9 cellular contexts compared by ENCODE assay signal in genomic region chr9:127960410-127961165, GRCh38. TPM values are rescaled to one million over a fixed set of nuclear protein-coding genes. Genes with fewer than 3 reads are reported as not detected.
DNase-seq lines count a peak whose midpoint lies in the region; ATAC-seq, FAIRE-seq and TF ChIP-seq lines count a peak whose summit lies in the region.
"Had no signal": no experiment of that assay in that cellular context is flagged by ENCODE, and none has a peak within 500 bp of the region (broad histone marks: within the 10 kb centered on the region; RNA-seq: fewer than 3 reads in every experiment).

No MANE protein-coding gene starts in this region.

- no peak for TF ChIP-seq CTCF in kidney (IDR thresholded peaks at IDR 0.05; ENCODE audit: borderline replicate concordance, extremely low read depth, insufficient read depth)
- no peak for TF ChIP-seq CTCF in suprapubic skin (IDR thresholded peaks at IDR 0.05)

- ATAC-seq in activated CD4-positive, alpha-beta T cell treated with anti-CD3 and anti-CD28 coated beads for 36 hours = no peak

- 35% methylated on average over 5 of the region's 11 CpGs for WGBS in suprapubic skin

- peaks cover 24% of the 10 kb centered on the region for H3K36me3 Mint-ChIP-seq in activated CD4-positive, alpha-beta T cell treated with anti-CD3 and anti-CD28 coated beads for 36 hours (ENCODE audit: low read depth)
- peaks cover 34% of the 10 kb centered on the region for H3K36me3 Mint-ChIP-seq in activated T-helper 1 cell treated with anti-CD3 and anti-CD28 coated beads, Interleukin-12 subunit alpha, Interleukin-12 subunit beta, Interleukin-2, Interleukin-4 antibody, amounts not matched to agents 30 ng/mL and 10 ng/mL and 1 ng/mL, durations not matched to agents 14 hours and 24 hours and 36 hours (ENCODE audit: low read depth)

- no peak for FAIRE-seq in kidney (lab: Jason Lieb, UNC)

- TF ChIP-seq EP300 in suprapubic skin (IDR thresholded peaks at IDR 0.05) = no peak

- H3K4me1 ChIP-seq in kidney (ENCODE audit: control insufficient read depth in 1 of 2, insufficient read depth in 1 of 2, low read depth in 1 of 2, low read length in 2 of 2) = peaks cover 30 to 38% of the 10 kb centered on the region in 2 donors
- peaks cover 86% of the 10 kb centered on the region for H3K4me1 ChIP-seq in suprapubic skin

- H3K27me3 ChIP-seq in suprapubic skin = no peaks in the 10 kb centered on the region
- H3K27me3 ChIP-seq: BLaER1 treated with 17β-estradiol and CSF1 and Interleukin-3, amounts not matched to agents 10 nM and 100 nM had no signal

- intact Hi-C loops in activated CD4-positive, alpha-beta T cell treated with anti-CD3 and anti-CD28 coated beads for 36 hours (cut with DNase I, micrococcal nuclease) = no loop called here
- intact Hi-C loops in activated T-helper 1 cell treated with anti-CD3 and anti-CD28 coated beads, Interleukin-12 subunit alpha, Interleukin-12 subunit beta, Interleukin-2, Interleukin-4 antibody, amounts not matched to agents 30 ng/mL and 10 ng/mL and 1 ng/mL, durations not matched to agents 14 hours and 24 hours and 36 hours (cut with micrococcal nuclease) = no loop called here
- intact Hi-C loops in kidney (cut with DNase I) = no loop called here

- H3K4me3 Mint-ChIP-seq in activated CD4-positive, alpha-beta T cell treated with anti-CD3 and anti-CD28 coated beads for 36 hours = peak overlapping the region; percentile 5
- H3K4me3 Mint-ChIP-seq in activated T-helper 1 cell treated with anti-CD3 and anti-CD28 coated beads, Interleukin-12 subunit alpha, Interleukin-12 subunit beta, Interleukin-2, Interleukin-4 antibody, amounts not matched to agents 30 ng/mL and 10 ng/mL and 1 ng/mL, durations not matched to agents 14 hours and 24 hours and 36 hours = no peak overlapping the region

- H3K27ac Mint-ChIP-seq in activated CD4-positive, alpha-beta T cell treated with anti-CD3 and anti-CD28 coated beads for 36 hours = peak overlapping the region; percentile 98
- H3K27ac Mint-ChIP-seq in activated T-helper 1 cell treated with anti-CD3 and anti-CD28 coated beads, Interleukin-12 subunit alpha, Interleukin-12 subunit beta, Interleukin-2, Interleukin-4 antibody, amounts not matched to agents 30 ng/mL and 10 ng/mL and 1 ng/mL, durations not matched to agents 14 hours and 24 hours and 36 hours = peak overlapping the region; percentile 47

- POLR2A ChIA-PET in activated CD4-positive, alpha-beta T cell treated with anti-CD3 and anti-CD28 coated beads for 36 hours (lab: Charles Lee) = interaction anchor here (1.1 kb wide), 1 partner anchor 20 kb away, joined by 3 read pairs; the partner anchor contains the start of gene EEIG1

- H3K27ac ChIP-seq in kidney (ENCODE audit: low read depth in 2 of 2, low read length in 2 of 2) (peak overlapping the region; percentile 63 to 84), suprapubic skin (peak overlapping the region; percentile 85)
- H3K27ac ChIP-seq: BLaER1 treated with 17β-estradiol and CSF1 and Interleukin-3, amounts not matched to agents 10 nM and 100 nM had no signal

- CTCF ChIA-PET in activated CD4-positive, alpha-beta T cell treated with anti-CD3 and anti-CD28 coated beads for 36 hours (lab: Charles Lee) = interaction anchor here (1.0 to 2.1 kb wide), 5 partner anchors 17 to 157 kb away, joined by 3 to 16 read pairs (median 4); partner anchors contain the start of gene EEIG1

- H3K27me3 Mint-ChIP-seq in activated CD4-positive, alpha-beta T cell treated with anti-CD3 and anti-CD28 coated beads for 36 hours = no peaks in the 10 kb centered on the region
- no peaks in the 10 kb centered on the region for H3K27me3 Mint-ChIP-seq in activated T-helper 1 cell treated with anti-CD3 and anti-CD28 coated beads, Interleukin-12 subunit alpha, Interleukin-12 subunit beta, Interleukin-2, Interleukin-4 antibody, amounts not matched to agents 30 ng/mL and 10 ng/mL and 1 ng/mL, durations not matched to agents 14 hours and 24 hours and 36 hours (ENCODE audit: insufficient read depth)

- H3K9ac ChIP-seq in kidney (ENCODE audit: low read length in 2 of 2) = peak overlapping the region; percentile 27 to 39

- H3K9me3 Mint-ChIP-seq in activated CD4-positive, alpha-beta T cell treated with anti-CD3 and anti-CD28 coated beads for 36 hours (ENCODE audit: low read depth) = no peaks in the 10 kb centered on the region
- H3K9me3 Mint-ChIP-seq in activated T-helper 1 cell treated with anti-CD3 and anti-CD28 coated beads, Interleukin-12 subunit alpha, Interleukin-12 subunit beta, Interleukin-2, Interleukin-4 antibody, amounts not matched to agents 30 ng/mL and 10 ng/mL and 1 ng/mL, durations not matched to agents 14 hours and 24 hours and 36 hours = no peaks in the 10 kb centered on the region

- H3K36me3 ChIP-seq in kidney (ENCODE audit: control insufficient read depth in 1 of 2, insufficient read depth in 2 of 2, low read length in 2 of 2) = no peaks in the 10 kb centered on the region
- no peaks in the 10 kb centered on the region for H3K36me3 ChIP-seq in suprapubic skin
- H3K36me3 ChIP-seq: BLaER1 treated with 17β-estradiol and CSF1 and Interleukin-3, amounts not matched to agents 10 nM and 100 nM had no signal

- H3K4me3 ChIP-seq in kidney (ENCODE audit: low read length in 2 of 2) (no peak overlapping the region), suprapubic skin (no peak overlapping the region)
- H3K4me3 ChIP-seq: BLaER1 treated with 17β-estradiol and CSF1 and Interleukin-3, amounts not matched to agents 10 nM and 100 nM had no signal

- H3K9me3 ChIP-seq in kidney (ENCODE audit: control insufficient read depth in 1 of 2, low read length in 2 of 2) = no peaks in the 10 kb centered on the region
- H3K9me3 ChIP-seq in suprapubic skin = no peaks in the 10 kb centered on the region
- H3K9me3 ChIP-seq: BLaER1 treated with 17β-estradiol and CSF1 and Interleukin-3, amounts not matched to agents 10 nM and 100 nM had no signal

- TF ChIP-seq POLR2A in suprapubic skin (IDR thresholded peaks at IDR 0.05) = no peak

- H3K4me1 Mint-ChIP-seq in activated CD4-positive, alpha-beta T cell treated with anti-CD3 and anti-CD28 coated beads for 36 hours = peaks cover 94% of the 10 kb centered on the region
- peaks cover 74% of the 10 kb centered on the region for H3K4me1 Mint-ChIP-seq in activated T-helper 1 cell treated with anti-CD3 and anti-CD28 coated beads, Interleukin-12 subunit alpha, Interleukin-12 subunit beta, Interleukin-2, Interleukin-4 antibody, amounts not matched to agents 30 ng/mL and 10 ng/mL and 1 ng/mL, durations not matched to agents 14 hours and 24 hours and 36 hours (ENCODE audit: low read depth)

- DNase-seq in activated CD4-positive, alpha-beta T cell treated with anti-CD3 and anti-CD28 coated beads for 36 hours = peak; percentile 17
- DNase-seq in activated CD4-positive, alpha-beta T cell treated with anti-CD3 and anti-CD28 coated beads for 4 hours = no peak
- no peak for DNase-seq in activated T-helper 1 cell treated with anti-CD3 and anti-CD28 coated beads, Interleukin-12 subunit alpha, Interleukin-12 subunit beta, Interleukin-2, Interleukin-4 antibody, amounts not matched to agents 30 ng/mL and 10 ng/mL and 1 ng/mL, durations not matched to agents 14 hours and 24 hours and 36 hours (ENCODE audit: low spot score)
- DNase-seq in kidney = no peak
- DNase-seq in suprapubic skin (ENCODE audit: low spot score in 2 of 2) = no peak
- no peak for DNase-seq in SKM-1 (lab: John Stamatoyannopoulos, UW; ENCODE audit: unreplicated experiment)
- DNase-seq in UCSD-AML1 (lab: John Stamatoyannopoulos, UW; ENCODE audit: unreplicated experiment) = no peak
- DNase-seq in Ammon's horn (ENCODE audit: low spot score) = no peak

RNA-seq across cellular contexts. Expression of gene EEIG1, which starts 20.2 kb away (rescaled TPM):
- 10 to 100 TPM; 56.2 to 58.4 TPM for total RNA-seq in activated CD4-positive, alpha-beta T cell treated with anti-CD3 and anti-CD28 coated beads for 36 hours
- 39.8 and 43.4 TPM in 2 replicates for total RNA-seq in activated T-helper 1 cell treated with anti-CD3 and anti-CD28 coated beads, Interleukin-12 subunit alpha, Interleukin-12 subunit beta, Interleukin-2, Interleukin-4 antibody, amounts not matched to agents 30 ng/mL and 10 ng/mL and 1 ng/mL, durations not matched to agents 14 hours and 24 hours and 36 hours
- 75.9 TPM for total RNA-seq in kidney
- polyA plus RNA-seq in kidney (ENCODE audit: insufficient read depth, low read depth, low replicate concordance) = 34.3 TPM
- 10 to 100 TPM; 43.1 to 85.8 (median 59.5) TPM for total RNA-seq in suprapubic skin

RNA-seq across cellular contexts. Expression of gene DPM2, which starts 22.9 kb away (rescaled TPM):
- total RNA-seq in activated CD4-positive, alpha-beta T cell treated with anti-CD3 and anti-CD28 coated beads for 36 hours = 10 to 100 TPM; 44.1 to 46.6 TPM
- total RNA-seq in activated T-helper 1 cell treated with anti-CD3 and anti-CD28 coated beads, Interleukin-12 subunit alpha, Interleukin-12 subunit beta, Interleukin-2, Interleukin-4 antibody, amounts not matched to agents 30 ng/mL and 10 ng/mL and 1 ng/mL, durations not matched to agents 14 hours and 24 hours and 36 hours = 62.6 and 70.2 TPM in 2 replicates
- total RNA-seq in kidney = 42.8 TPM
- polyA plus RNA-seq in kidney (ENCODE audit: insufficient read depth, low read depth, low replicate concordance) = 70.0 TPM
- total RNA-seq in suprapubic skin = 10 to 100 TPM; 19.4 to 39.7 (median 30.6) TPM

RNA-seq across cellular contexts. Expression of gene PIP5KL1, which starts 30.0 kb away (rescaled TPM):
- total RNA-seq in activated CD4-positive, alpha-beta T cell treated with anti-CD3 and anti-CD28 coated beads for 36 hours = 1 to 10 TPM; 1.9 to 2.8 TPM
- total RNA-seq in activated T-helper 1 cell treated with anti-CD3 and anti-CD28 coated beads, Interleukin-12 subunit alpha, Interleukin-12 subunit beta, Interleukin-2, Interleukin-4 antibody, amounts not matched to agents 30 ng/mL and 10 ng/mL and 1 ng/mL, durations not matched to agents 14 hours and 24 hours and 36 hours = 1.1 and 1.2 TPM in 2 replicates
- total RNA-seq in kidney (3.0 TPM), suprapubic skin (10 to 100 TPM in 1 of 4 donors, 1 to 10 TPM in 3; 5.8 to 14.7 (median 9.2) TPM)
- 4.3 TPM for polyA plus RNA-seq in kidney (ENCODE audit: insufficient read depth, low read depth, low replicate concordance)

RNA-seq across cellular contexts. Expression of gene ST6GALNAC4, which starts 43.7 kb away (rescaled TPM):
- 10 to 100 TPM; 14.9 to 20.7 TPM for total RNA-seq in activated CD4-positive, alpha-beta T cell treated with anti-CD3 and anti-CD28 coated beads for 36 hours
- 30.8 and 31.6 TPM in 2 replicates for total RNA-seq in activated T-helper 1 cell treated with anti-CD3 and anti-CD28 coated beads, Interleukin-12 subunit alpha, Interleukin-12 subunit beta, Interleukin-2, Interleukin-4 antibody, amounts not matched to agents 30 ng/mL and 10 ng/mL and 1 ng/mL, durations not matched to agents 14 hours and 24 hours and 36 hours
- total RNA-seq in kidney (31.4 TPM), suprapubic skin (10 to 100 TPM; 14.6 to 25.2 (median 20.2) TPM)
- polyA plus RNA-seq in kidney (ENCODE audit: insufficient read depth, low read depth, low replicate concordance) = 31.6 TPM
